In genomic region chr7:32395168-32395567, GRCh38 we compare ENCODE assay signal across 11 cellular contexts.
"Had no signal": no experiment of that assay in that cellular context is flagged by ENCODE, and none has a peak within 500 bp of the region (broad histone marks: within the 10 kb centered on the region; RNA-seq: fewer than 3 reads in every experiment).

No MANE protein-coding gene starts in this region.

- H3K27ac Mint-ChIP-seq: GM23338, H9, HFFc6 had no signal

- H3K4me1 ChIP-seq: HAP-1 had no signal

- H3K4me2 ChIP-seq: GM23338 had no signal

- H3K36me3 ChIP-seq: HAP-1 had no signal

- DNase-seq: GM23248, GOT3, H7, H9, HCEC 1CT, HFFc6 had no signal

- ATAC-seq: GM23338, HCT116 had no signal

- H2AFZ ChIP-seq: GM23248, GM23338 had no signal

- H3K4me3 ChIP-seq: GM23248, GM23338, HAP-1 had no signal

- H3K27ac ChIP-seq: GM23248 had no signal

- H3K9me3 Mint-ChIP-seq: GM23338, H9 had no signal

- H3K9me3 ChIP-seq: HAP-1 had no signal

- FAIRE-seq: H1, H54 had no signal

- H3K4me3 Mint-ChIP-seq: GM23338, H9, HFFc6 had no signal

- H3K9ac ChIP-seq: GM23248 had no signal

- H3K4me1 Mint-ChIP-seq: GM23338, H9 had no signal
